In genomic region chr5:163489055-163489744, GRCh38 we compare ENCODE assay signal across 11 cellular contexts. TPM values are rescaled to one million over a fixed set of nuclear protein-coding genes. Genes with fewer than 3 reads are reported as not detected.
DNase-seq lines count a peak whose midpoint lies in the region; ATAC-seq and TF ChIP-seq lines count a peak whose summit lies in the region.
"Had no signal": no experiment of that assay in that cellular context is flagged by ENCODE, and none has a peak within 500 bp of the region (broad histone marks: within the 10 kb centered on the region; RNA-seq: fewer than 3 reads in every experiment).

No MANE protein-coding gene starts in this region.

- POLR2A ChIA-PET in activated CD4-positive, alpha-beta T cell treated with anti-CD3 and anti-CD28 coated beads for 36 hours (lab: Charles Lee): no interaction called here

- no peak overlapping the region for H3K4me3 Mint-ChIP-seq in activated CD4-positive, alpha-beta T cell treated with anti-CD3 and anti-CD28 coated beads for 36 hours
- H3K4me3 Mint-ChIP-seq in effector memory CD8-positive, alpha-beta T cell: no peak overlapping the region
- H3K4me3 Mint-ChIP-seq: memory B cell had no signal

- peaks cover 7% of the 10 kb centered on the region for H3K36me3 ChIP-seq in osteoblast (ENCODE audit: insufficient read depth, low read length)

- peak overlapping the region; percentile 28 for H2AFZ ChIP-seq in osteoblast (ENCODE audit: low read length)

- no peaks in the 10 kb centered on the region for H3K4me1 Mint-ChIP-seq in activated CD4-positive, alpha-beta T cell treated with anti-CD3 and anti-CD28 coated beads for 36 hours
- H3K4me1 Mint-ChIP-seq in effector memory CD8-positive, alpha-beta T cell (ENCODE audit: low read depth in 2 of 2): no peaks in the 10 kb centered on the region
- H3K4me1 Mint-ChIP-seq: memory B cell had no signal

- no peaks in the 10 kb centered on the region for H3K27me3 ChIP-seq in osteoblast (ENCODE audit: insufficient read depth, low read length)
- H3K27me3 ChIP-seq: BLaER1 treated with 17β-estradiol and CSF1 and Interleukin-3, amounts not matched to agents 10 nM and 100 nM had no signal

- no peaks in the 10 kb centered on the region for H3K9me3 Mint-ChIP-seq in activated CD4-positive, alpha-beta T cell treated with anti-CD3 and anti-CD28 coated beads for 36 hours (ENCODE audit: low read depth)
- H3K9me3 Mint-ChIP-seq in effector memory CD8-positive, alpha-beta T cell: no peaks in the 10 kb centered on the region
- H3K9me3 Mint-ChIP-seq: memory B cell had no signal

- intact Hi-C loops in activated CD4-positive, alpha-beta T cell treated with anti-CD3 and anti-CD28 coated beads for 36 hours (cut with DNase I, micrococcal nuclease): no loop called here

- no peak overlapping the region for H3K27ac Mint-ChIP-seq in activated CD4-positive, alpha-beta T cell treated with anti-CD3 and anti-CD28 coated beads for 36 hours
- H3K27ac Mint-ChIP-seq in effector memory CD8-positive, alpha-beta T cell: no peak overlapping the region
- H3K27ac Mint-ChIP-seq: memory B cell had no signal

- no peak for ATAC-seq in activated CD4-positive, alpha-beta T cell treated with anti-CD3 and anti-CD28 coated beads for 36 hours
- peak; percentile 43 for ATAC-seq in effector memory CD8-positive, alpha-beta T cell (replicated peaks)
- ATAC-seq in GM21390 (IDR thresholded peaks at IDR 0.05; ENCODE audit: unreplicated experiment): no peak

- DNase-seq in activated CD4-positive, alpha-beta T cell treated with anti-CD3 and anti-CD28 coated beads for 36 hours: peak; percentile 17
- DNase-seq in activated CD4-positive, alpha-beta T cell treated with anti-CD3 and anti-CD28 coated beads for 4 hours: no peak
- DNase-seq in NB4 (ENCODE audit: low read depth): peak; percentile 54
- no peak for DNase-seq in effector memory CD8-positive, alpha-beta T cell
- no peak for DNase-seq in osteoblast (ENCODE audit: insufficient read length, low spot score, missing footprints)
- no peak for DNase-seq in cortex of kidney (lab: John Stamatoyannopoulos, UW)
- no peak for DNase-seq in retina
- DNase-seq: stimulated activated CD4-positive, alpha-beta T cell treated with anti-CD3 and anti-CD28 coated beads, Interleukin-2, amount 100 ng/mL, for 48 hours had no signal

- no peak for TF ChIP-seq POLR2A in NB4 (IDR thresholded peaks at IDR 0.05; ENCODE audit: extremely low read depth, insufficient read length)

- H3K36me3 Mint-ChIP-seq in activated CD4-positive, alpha-beta T cell treated with anti-CD3 and anti-CD28 coated beads for 36 hours (ENCODE audit: low read depth): peaks cover 45% of the 10 kb centered on the region
- H3K36me3 Mint-ChIP-seq in effector memory CD8-positive, alpha-beta T cell (ENCODE audit: insufficient read depth): no peaks in the 10 kb centered on the region
- H3K36me3 Mint-ChIP-seq: memory B cell had no signal

- no peak overlapping the region for H3K4me3 ChIP-seq in NB4 (ENCODE audit: low read depth, low read length)
- no peak overlapping the region for H3K4me3 ChIP-seq in osteoblast (ENCODE audit: insufficient read depth, low read length)
- H3K4me3 ChIP-seq: BLaER1 treated with 17β-estradiol and CSF1 and Interleukin-3, amounts not matched to agents 10 nM and 100 nM had no signal

- no peak overlapping the region for H3K27ac ChIP-seq in osteoblast (ENCODE audit: low read depth, low read length)

- H3K4me2 ChIP-seq in osteoblast (ENCODE audit: insufficient read depth, low read length): no peak overlapping the region
- H3K4me2 ChIP-seq: BLaER1 treated with 17β-estradiol and CSF1 and Interleukin-3, amounts not matched to agents 10 nM and 100 nM had no signal

- CTCF ChIA-PET in activated CD4-positive, alpha-beta T cell treated with anti-CD3 and anti-CD28 coated beads for 36 hours (lab: Charles Lee): interaction anchor here (0.9 to 2.4 kb wide), 3 partner anchors 10 to 52 kb away, joined by 3 to 6 read pairs (median 5); partner anchors contain the start of gene CCNG1

- peak; percentile 25 for TF ChIP-seq CTCF in NB4 (IDR thresholded peaks at IDR 0.05; ENCODE audit: low read depth, low read length)
- TF ChIP-seq CTCF in osteoblast (IDR thresholded peaks at IDR 0.05; ENCODE audit: extremely low read depth, low read depth, low read length): peak; percentile 30

- no peaks in the 10 kb centered on the region for H3K79me2 ChIP-seq in osteoblast (ENCODE audit: insufficient read depth, low read length)

- H3K9me3 ChIP-seq in osteoblast (ENCODE audit: low read depth, low read length): no peaks in the 10 kb centered on the region
- H3K9me3 ChIP-seq: BLaER1 treated with 17β-estradiol and CSF1 and Interleukin-3, amounts not matched to agents 10 nM and 100 nM had no signal

- H3K27me3 Mint-ChIP-seq in activated CD4-positive, alpha-beta T cell treated with anti-CD3 and anti-CD28 coated beads for 36 hours: no peaks in the 10 kb centered on the region
- no peaks in the 10 kb centered on the region for H3K27me3 Mint-ChIP-seq in effector memory CD8-positive, alpha-beta T cell
- H3K27me3 Mint-ChIP-seq: memory B cell had no signal

- H4K20me1 ChIP-seq in osteoblast (ENCODE audit: insufficient read depth, low read length): no peaks in the 10 kb centered on the region

- H3K4me1 ChIP-seq in osteoblast (ENCODE audit: insufficient read depth, low read length): no peaks in the 10 kb centered on the region
- H3K4me1 ChIP-seq: BLaER1 treated with 17β-estradiol and CSF1 and Interleukin-3, amounts not matched to agents 10 nM and 100 nM had no signal

RNA-seq across cellular contexts. Expression of gene MAT2B, which starts 16.2 kb away (rescaled TPM):
- 100 to 1,000 TPM in 1 of 2 experiments, 10 to 100 TPM in 1; 89.0 to 103 TPM for total RNA-seq in activated CD4-positive, alpha-beta T cell treated with anti-CD3 and anti-CD28 coated beads for 36 hours
- 46.7 and 52.2 TPM in 2 replicates for total RNA-seq in osteoblast

RNA-seq across cellular contexts. Expression of gene HMMR, which starts 28.8 kb away (rescaled TPM):
- total RNA-seq in activated CD4-positive, alpha-beta T cell treated with anti-CD3 and anti-CD28 coated beads for 36 hours: 100 to 1,000 TPM in 1 of 2 experiments, 10 to 100 TPM in 1; 94.1 to 102 TPM
- 2.5 and 2.9 TPM in 2 replicates for total RNA-seq in osteoblast

RNA-seq across cellular contexts. Expression of gene NUDCD2, which starts 29.3 kb away (rescaled TPM):
- total RNA-seq in activated CD4-positive, alpha-beta T cell treated with anti-CD3 and anti-CD28 coated beads for 36 hours: 10 to 100 TPM; 37.8 to 51.3 TPM
- 5.9 and 7.2 TPM in 2 replicates for total RNA-seq in osteoblast

RNA-seq across cellular contexts. Expression of gene CCNG1, which starts 51.8 kb away (rescaled TPM):
- 100 to 1,000 TPM; 114 to 120 TPM for total RNA-seq in activated CD4-positive, alpha-beta T cell treated with anti-CD3 and anti-CD28 coated beads for 36 hours
- 455 and 469 TPM in 2 replicates for total RNA-seq in osteoblast

Comparison
In these comparisons a context has a peak if more than half of its experiments do, and no peak if none do; other contexts are left out.
1. DNase-seq: peak in activated CD4-positive, alpha-beta T cell treated with anti-CD3 and anti-CD28 coated beads for 36 hours (single experiment) and NB4 (single experiment); none in activated CD4-positive, alpha-beta T cell treated with anti-CD3 and anti-CD28 coated beads for 4 hours (0 of 2), effector memory CD8-positive, alpha-beta T cell (0 of 3), osteoblast (single experiment), cortex of kidney (single experiment) and retina (single experiment).
2. RNA of gene HMMR, which starts 28.8 kb away (total RNA-seq): 94.1 to 102 TPM in activated CD4-positive, alpha-beta T cell treated with anti-CD3 and anti-CD28 coated beads for 36 hours; 2.5 to 2.9 TPM in osteoblast; every median in the first group is over 10 times any median in the second.